In the genomic region with DNA sequence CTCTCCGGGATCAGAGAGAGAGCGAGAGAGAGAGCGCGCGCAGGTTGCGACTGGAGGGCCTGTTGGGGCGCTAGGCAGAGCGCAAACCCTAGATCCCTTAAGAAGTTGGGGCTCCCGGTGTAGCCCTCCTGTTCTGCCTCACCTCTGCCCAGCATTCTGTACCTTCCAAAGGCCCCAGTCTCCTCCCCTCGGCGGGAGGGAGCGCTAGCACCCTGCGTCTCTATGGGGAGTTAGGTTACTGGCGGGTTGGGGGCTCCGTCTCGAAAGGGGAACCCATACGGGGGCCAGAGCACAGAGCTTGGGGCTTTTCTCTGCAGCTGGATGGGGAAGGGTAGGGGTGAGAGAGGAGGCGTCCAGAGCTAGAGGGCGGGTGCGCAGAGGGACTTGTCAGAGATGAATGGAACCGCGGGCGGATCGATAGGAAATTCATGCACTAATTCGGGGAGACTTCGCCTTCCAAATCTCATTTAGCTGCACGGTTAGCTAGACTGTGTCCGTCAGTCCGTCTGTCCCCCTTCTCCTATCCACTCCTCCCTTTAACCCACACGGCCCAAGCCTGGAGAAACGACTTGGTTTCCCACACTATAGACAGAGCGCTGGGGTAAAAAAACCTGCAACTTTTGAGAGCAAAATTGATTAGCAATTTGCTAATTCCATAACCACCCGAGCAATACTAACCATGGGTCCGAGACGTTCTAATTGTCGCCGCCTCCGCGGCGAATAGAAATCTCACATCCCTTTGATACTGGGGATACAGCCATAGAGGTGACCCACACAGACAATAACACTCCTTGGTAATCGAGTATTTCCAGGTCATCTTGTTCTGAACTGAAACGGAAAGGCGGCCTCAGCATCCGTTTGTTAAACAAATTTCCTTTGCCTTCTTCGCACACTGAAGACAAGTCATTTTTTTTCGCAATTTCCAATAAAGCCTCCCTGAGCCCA, we compare ENCODE assay signal across 9 cellular contexts. TPM values are rescaled to one million over a fixed set of nuclear protein-coding genes. Genes with fewer than 3 reads are reported as not detected.
DNase-seq lines count a peak whose midpoint lies in the region; ATAC-seq, FAIRE-seq and TF ChIP-seq lines count a peak whose summit lies in the region.
"Had no signal": no experiment of that assay in that cellular context is flagged by ENCODE, and none has a peak within 500 bp of the region (broad histone marks: within the 10 kb centered on the region; RNA-seq: fewer than 3 reads in every experiment).

No MANE protein-coding gene starts in this region.

- no peaks in the 10 kb centered on the region for H3K36me3 Mint-ChIP-seq in activated CD8-positive, alpha-beta T cell treated with anti-CD3 and anti-CD28 coated beads for 36 hours (ENCODE audit: low read depth)
- H3K36me3 Mint-ChIP-seq in type B pancreatic cell = peaks cover 14% of the 10 kb centered on the region

- 29% methylated on average over 44 of the region's 46 CpGs for WGBS in HepG2 (ENCODE audit: low lambda C conversion rate)

- FAIRE-seq in HepG2 (lab: Jason Lieb, UNC) = no peak

- H3K79me2 ChIP-seq in HepG2 (ENCODE audit: insufficient read depth, low read length) = no peaks in the 10 kb centered on the region

- H3K4me1 ChIP-seq in HepG2 (ENCODE audit: insufficient read depth, low read length) = no peaks in the 10 kb centered on the region

- H3K27ac ChIP-seq in HepG2 (ENCODE audit: extremely low read length, insufficient read depth, low read length) = no peak overlapping the region
- H3K27ac ChIP-seq: neutrophil had no signal

- CTCF ChIA-PET in activated CD8-positive, alpha-beta T cell treated with anti-CD3 and anti-CD28 coated beads for 36 hours (lab: Charles Lee) = interaction anchor here (1.1 to 1.9 kb wide), 3 partner anchors 14 to 226 kb away, joined by 3 to 6 read pairs (median 3); partner anchors contain the start of gene HOXB5
- CTCF ChIA-PET in HepG2 (lab: Yijun Ruan, JAX; ENCODE audit: low intra/inter-chr PET ratio, low total read pairs) = no interaction called here

- DNase-seq in GM12864 (ENCODE audit: low read depth) (no peak), HFF-Myc (ENCODE audit: extremely low read depth, low read depth) (no peak), HepG2 (ENCODE audit: low spot score) (no peak), type B pancreatic cell (ENCODE audit: extremely low spot score, unreplicated experiment) (no peak), NOMO-1 treated with DMSO at 0.1 percent for 48 hours (lab: John Stamatoyannopoulos, UW; ENCODE audit: unreplicated experiment) (no peak), medulla oblongata (ENCODE audit: extremely low spot score) (no peak), HK-2 (ENCODE audit: unreplicated experiment) (no peak)
- DNase-seq in activated CD8-positive, alpha-beta T cell treated with anti-CD3 and anti-CD28 coated beads for 36 hours = peak; percentile 35

- in situ Hi-C loops in HepG2 (cut with HindIII; ENCODE audit: extremely low pct_ligation_motif_present, low pct_unique_long_range_greater_than_20kb) = no loop called here

- no peak for TF ChIP-seq POLR2A in HepG2 (IDR thresholded peaks at IDR 0.05; ENCODE audit: insufficient read depth in 1 of 2, low read depth in 2 of 2, low read length in 2 of 2)

- H2AFZ ChIP-seq in HepG2 (ENCODE audit: low read length) = no peak overlapping the region

- peaks cover 31 to 89% of the 10 kb centered on the region in 2 experiments for H3K27me3 ChIP-seq in HepG2 (ENCODE audit: control insufficient read depth in 1 of 2, insufficient read depth in 2 of 2, low read length in 2 of 2)

- POLR2A ChIA-PET in activated CD8-positive, alpha-beta T cell treated with anti-CD3 and anti-CD28 coated beads for 36 hours (lab: Charles Lee) = interaction anchor here (1.0 to 1.3 kb wide), 3 partner anchors 9 to 65 kb away, joined by 3 to 4 read pairs (median 3); no protein-coding TSS in a partner anchor
- POLR2A ChIA-PET in HepG2 (lab: Yijun Ruan, JAX) = no interaction called here

- TF ChIP-seq EP300 in HepG2 (IDR thresholded peaks at IDR 0.05; ENCODE audit: low read depth in 2 of 2, low read length in 2 of 2) = no peak
- no peak for TF ChIP-seq EP300 in HepG2 (CRISPR knock-in tag; IDR thresholded peaks at IDR 0.05; ENCODE audit: borderline replicate concordance)

- no peaks in the 10 kb centered on the region for H3K9me3 Mint-ChIP-seq in activated CD8-positive, alpha-beta T cell treated with anti-CD3 and anti-CD28 coated beads for 36 hours
- no peaks in the 10 kb centered on the region for H3K9me3 Mint-ChIP-seq in type B pancreatic cell

- H4K20me1 ChIP-seq in HepG2 (ENCODE audit: insufficient read depth, low read length) = no peaks in the 10 kb centered on the region; the same call in 1 of the 2 replicates

- H3K4me2 ChIP-seq in HepG2 (ENCODE audit: low read depth, low read length) = no peak overlapping the region

- ATAC-seq in activated CD8-positive, alpha-beta T cell treated with anti-CD3 and anti-CD28 coated beads for 36 hours = peak; percentile 63
- ATAC-seq in HepG2 = no peak

- intact Hi-C loops in activated CD8-positive, alpha-beta T cell treated with anti-CD3 and anti-CD28 coated beads for 36 hours (cut with micrococcal nuclease) = no loop called here
- intact Hi-C loops in HepG2 (cut with micrococcal nuclease; ENCODE audit: unreplicated experiment) = no loop called here

- peak; percentile 14 for TF ChIP-seq CTCF in GM12864 (IDR thresholded peaks at IDR 0.05; ENCODE audit: low read depth, low read length, missing control alignments)
- no peak for TF ChIP-seq CTCF in HFF-Myc (IDR thresholded peaks at IDR 0.05; ENCODE audit: low read depth, low read length, missing control alignments)
- no peak for TF ChIP-seq CTCF in activated CD8-positive, alpha-beta T cell treated with anti-CD3 and anti-CD28 coated beads for 36 hours (IDR thresholded peaks at IDR 0.05)
- TF ChIP-seq CTCF in HepG2 (CRISPR knock-in tag; IDR thresholded peaks at IDR 0.05) = no peak
- no peak for TF ChIP-seq CTCF in type B pancreatic cell (conservative IDR thresholded peaks at IDR 0.05)

- peaks cover 49% of the 10 kb centered on the region for H3K27me3 Mint-ChIP-seq in activated CD8-positive, alpha-beta T cell treated with anti-CD3 and anti-CD28 coated beads for 36 hours
- peaks cover 74% of the 10 kb centered on the region for H3K27me3 Mint-ChIP-seq in type B pancreatic cell

- no peak for TF ChIP-seq RAD21 in HepG2 (CRISPR knock-in tag; IDR thresholded peaks at IDR 0.05)

- no TSS peak for BruUV-seq in HepG2 (replicated peaks; lab: Mats Ljungman, UMichigan)

- peak overlapping the region; percentile 84 for H3K4me3 ChIP-seq in GM12864 (ENCODE audit: low read depth, low read length)
- H3K4me3 ChIP-seq in HFF-Myc (replicated peaks; ENCODE audit: low read depth, low read length) = peak overlapping the region; percentile 12; the same call in 1 of the 2 replicates
- H3K4me3 ChIP-seq in HepG2 (replicated peaks in 1 of 3; ENCODE audit: insufficient read depth in 1 of 3, low read depth in 2 of 3, low read length in 3 of 3) = no peak overlapping the region

- peak overlapping the region; percentile 69 for H3K27ac Mint-ChIP-seq in activated CD8-positive, alpha-beta T cell treated with anti-CD3 and anti-CD28 coated beads for 36 hours
- H3K27ac Mint-ChIP-seq in type B pancreatic cell = peak overlapping the region; percentile 97

- H3K36me3 ChIP-seq in HepG2 (replicated peaks in 1 of 2; ENCODE audit: control insufficient read depth in 1 of 2, insufficient read depth in 2 of 2, low read length in 2 of 2) = no peaks in the 10 kb centered on the region
- H3K36me3 ChIP-seq: neutrophil had no signal

- peak overlapping the region; percentile 85 for H3K4me3 Mint-ChIP-seq in activated CD8-positive, alpha-beta T cell treated with anti-CD3 and anti-CD28 coated beads for 36 hours
- H3K4me3 Mint-ChIP-seq in type B pancreatic cell = peak overlapping the region; percentile 91

- peaks cover 40% of the 10 kb centered on the region for H3K4me1 Mint-ChIP-seq in activated CD8-positive, alpha-beta T cell treated with anti-CD3 and anti-CD28 coated beads for 36 hours (ENCODE audit: low read depth)
- H3K4me1 Mint-ChIP-seq in type B pancreatic cell (ENCODE audit: unreplicated experiment) = peaks cover 37% of the 10 kb centered on the region

- H3K9me3 ChIP-seq in HepG2 (ENCODE audit: low read length) = no peaks in the 10 kb centered on the region
- H3K9me3 ChIP-seq: neutrophil had no signal

- no peak overlapping the region for H3K9ac ChIP-seq in HepG2 (ENCODE audit: insufficient read depth, low read depth, low read length)

RNA-seq across cellular contexts. Expression of gene HOXB4, which starts 0.7 kb away (rescaled TPM):
- total RNA-seq in activated CD8-positive, alpha-beta T cell treated with anti-CD3 and anti-CD28 coated beads for 36 hours = 1 to 10 TPM; 1.7 to 2.0 TPM
- total RNA-seq in HepG2 (2016; rRNA removed; fragmentation: Illumina TruSeq; extraction: Trizol) = not detected in 2 replicates
- not detected in 2 replicates for total RNA-seq in HepG2 (2016; cell fraction: cytosol; rRNA removed; fragmentation: Illumina TruSeq; extraction: Trizol; ENCODE audit: low read depth)
- not detected in 2 replicates for total RNA-seq in HepG2 (2016; cell fraction: insoluble cytoplasmic fraction; rRNA removed; fragmentation: Illumina TruSeq; extraction: Trizol)
- not detected in 2 replicates for total RNA-seq in HepG2 (2016; cell fraction: membrane; rRNA removed; fragmentation: Illumina TruSeq; extraction: Trizol)
- total RNA-seq in HepG2 (2016; cell fraction: nucleus; rRNA removed; fragmentation: Illumina TruSeq; extraction: Trizol) = not detected in 2 replicates
- polyA plus RNA-seq in HepG2 (2011; rRNA removed) = not detected in 2 replicates
- polyA plus RNA-seq in HepG2 (2011; cell fraction: cytosol; rRNA removed) = not detected in 2 replicates
- not detected in 2 replicates for polyA plus RNA-seq in HepG2 (2011; cell fraction: nucleus; rRNA removed)
- polyA plus RNA-seq in HepG2 (2012) = not detected in 2 replicates
- not detected in 2 replicates for polyA plus RNA-seq in HepG2 (2016; cell fraction: cytosol; fragmentation: Illumina TruSeq; extraction: Trizol; ENCODE audit: low read depth)
- polyA plus RNA-seq in HepG2 (2016; cell fraction: insoluble cytoplasmic fraction; fragmentation: Illumina TruSeq; extraction: Trizol; ENCODE audit: low read depth) = not detected in 2 replicates
- polyA plus RNA-seq in HepG2 (2016; cell fraction: membrane; fragmentation: Illumina TruSeq; extraction: Trizol; ENCODE audit: low read depth) = not detected in 2 replicates
- not detected in 2 replicates for polyA plus RNA-seq in HepG2 (2016; cell fraction: nucleus; fragmentation: Illumina TruSeq; extraction: Trizol; ENCODE audit: insufficient read depth, low read depth)
- polyA minus RNA-seq in HepG2 (2011; rRNA and poly(A)+ RNA removed; ENCODE audit: low replicate concordance) = 0.04 and 0.49 TPM in 2 replicates
- not detected in 2 replicates for polyA minus RNA-seq in HepG2 (2011; cell fraction: cytosol; rRNA and poly(A)+ RNA removed)
- not detected in 2 replicates for polyA minus RNA-seq in HepG2 (2011; cell fraction: nucleus; rRNA and poly(A)+ RNA removed)
- total RNA-seq in type B pancreatic cell (ENCODE audit: low replicate concordance) = 14.8 and 27.0 TPM in 2 replicates

RNA-seq across cellular contexts. Expression of gene HOXB3, which starts 11.2 kb away (rescaled TPM):
- total RNA-seq in activated CD8-positive, alpha-beta T cell treated with anti-CD3 and anti-CD28 coated beads for 36 hours = 1 to 10 TPM; 1.4 to 2.0 TPM
- total RNA-seq in HepG2 (2016; rRNA removed; fragmentation: Illumina TruSeq; extraction: Trizol) = not detected in 2 replicates
- total RNA-seq in HepG2 (2016; cell fraction: cytosol; rRNA removed; fragmentation: Illumina TruSeq; extraction: Trizol; ENCODE audit: low read depth) = not detected in 2 replicates
- not detected in 2 replicates for total RNA-seq in HepG2 (2016; cell fraction: insoluble cytoplasmic fraction; rRNA removed; fragmentation: Illumina TruSeq; extraction: Trizol)
- total RNA-seq in HepG2 (2016; cell fraction: membrane; rRNA removed; fragmentation: Illumina TruSeq; extraction: Trizol) = not detected in 2 replicates
- not detected in 2 replicates for total RNA-seq in HepG2 (2016; cell fraction: nucleus; rRNA removed; fragmentation: Illumina TruSeq; extraction: Trizol)
- not detected in 2 replicates for polyA plus RNA-seq in HepG2 (2011; rRNA removed)
- not detected in 2 replicates for polyA plus RNA-seq in HepG2 (2011; cell fraction: cytosol; rRNA removed)
- polyA plus RNA-seq in HepG2 (2011; cell fraction: nucleus; rRNA removed) = 0.28 TPM in 1 of 2 replicates, not detected in the other
- polyA plus RNA-seq in HepG2 (2012) = not detected in 2 replicates
- polyA plus RNA-seq in HepG2 (2016; cell fraction: cytosol; fragmentation: Illumina TruSeq; extraction: Trizol; ENCODE audit: low read depth) = not detected in 2 replicates
- polyA plus RNA-seq in HepG2 (2016; cell fraction: insoluble cytoplasmic fraction; fragmentation: Illumina TruSeq; extraction: Trizol; ENCODE audit: low read depth) = not detected in 2 replicates
- polyA plus RNA-seq in HepG2 (2016; cell fraction: membrane; fragmentation: Illumina TruSeq; extraction: Trizol; ENCODE audit: low read depth) = not detected in 2 replicates
- polyA plus RNA-seq in HepG2 (2016; cell fraction: nucleus; fragmentation: Illumina TruSeq; extraction: Trizol; ENCODE audit: insufficient read depth, low read depth) = not detected in 2 replicates
- 2.3 TPM in 1 of 2 replicates, not detected in the other for polyA minus RNA-seq in HepG2 (2011; rRNA and poly(A)+ RNA removed; ENCODE audit: low replicate concordance)
- not detected in 2 replicates for polyA minus RNA-seq in HepG2 (2011; cell fraction: cytosol; rRNA and poly(A)+ RNA removed)
- polyA minus RNA-seq in HepG2 (2011; cell fraction: nucleus; rRNA and poly(A)+ RNA removed) = not detected in 2 replicates
- total RNA-seq in type B pancreatic cell (ENCODE audit: low replicate concordance) = 46.9 and 93.7 TPM in 2 replicates

RNA-seq across cellular contexts. Expression of gene HOXB5, which starts 14.7 kb away (rescaled TPM):
- not detected for total RNA-seq in activated CD8-positive, alpha-beta T cell treated with anti-CD3 and anti-CD28 coated beads for 36 hours
- total RNA-seq in HepG2 (2016; rRNA removed; fragmentation: Illumina TruSeq; extraction: Trizol) = not detected in 2 replicates
- total RNA-seq in HepG2 (2016; cell fraction: cytosol; rRNA removed; fragmentation: Illumina TruSeq; extraction: Trizol; ENCODE audit: low read depth) = not detected in 2 replicates
- total RNA-seq in HepG2 (2016; cell fraction: insoluble cytoplasmic fraction; rRNA removed; fragmentation: Illumina TruSeq; extraction: Trizol) = not detected in 2 replicates
- total RNA-seq in HepG2 (2016; cell fraction: membrane; rRNA removed; fragmentation: Illumina TruSeq; extraction: Trizol) = not detected in 2 replicates
- not detected in 2 replicates for total RNA-seq in HepG2 (2016; cell fraction: nucleus; rRNA removed; fragmentation: Illumina TruSeq; extraction: Trizol)
- polyA plus RNA-seq in HepG2 (2011; rRNA removed) = not detected in 2 replicates
- not detected in 2 replicates for polyA plus RNA-seq in HepG2 (2011; cell fraction: cytosol; rRNA removed)
- polyA plus RNA-seq in HepG2 (2011; cell fraction: nucleus; rRNA removed) = not detected in 2 replicates
- not detected in 2 replicates for polyA plus RNA-seq in HepG2 (2012)
- polyA plus RNA-seq in HepG2 (2016; cell fraction: cytosol; fragmentation: Illumina TruSeq; extraction: Trizol; ENCODE audit: low read depth) = not detected in 2 replicates
- not detected in 2 replicates for polyA plus RNA-seq in HepG2 (2016; cell fraction: insoluble cytoplasmic fraction; fragmentation: Illumina TruSeq; extraction: Trizol; ENCODE audit: low read depth)
- not detected in 2 replicates for polyA plus RNA-seq in HepG2 (2016; cell fraction: membrane; fragmentation: Illumina TruSeq; extraction: Trizol; ENCODE audit: low read depth)
- polyA plus RNA-seq in HepG2 (2016; cell fraction: nucleus; fragmentation: Illumina TruSeq; extraction: Trizol; ENCODE audit: insufficient read depth, low read depth) = not detected in 2 replicates
- 0.49 TPM in 1 of 2 replicates, not detected in the other for polyA minus RNA-seq in HepG2 (2011; rRNA and poly(A)+ RNA removed; ENCODE audit: low replicate concordance)
- polyA minus RNA-seq in HepG2 (2011; cell fraction: cytosol; rRNA and poly(A)+ RNA removed) = not detected in 2 replicates
- not detected in 2 replicates for polyA minus RNA-seq in HepG2 (2011; cell fraction: nucleus; rRNA and poly(A)+ RNA removed)
- 10.1 and 20.8 TPM in 2 replicates for total RNA-seq in type B pancreatic cell (ENCODE audit: low replicate concordance)

RNA-seq across cellular contexts. Expression of gene HOXB6, which starts 25.9 kb away (rescaled TPM):
- not detected for total RNA-seq in activated CD8-positive, alpha-beta T cell treated with anti-CD3 and anti-CD28 coated beads for 36 hours
- total RNA-seq in HepG2 (2016; rRNA removed; fragmentation: Illumina TruSeq; extraction: Trizol) (not detected in 2 replicates), type B pancreatic cell (ENCODE audit: low replicate concordance) (17.6 and 20.3 TPM in 2 replicates)
- not detected in 2 replicates for total RNA-seq in HepG2 (2016; cell fraction: cytosol; rRNA removed; fragmentation: Illumina TruSeq; extraction: Trizol; ENCODE audit: low read depth)
- total RNA-seq in HepG2 (2016; cell fraction: insoluble cytoplasmic fraction; rRNA removed; fragmentation: Illumina TruSeq; extraction: Trizol) = not detected in 2 replicates
- total RNA-seq in HepG2 (2016; cell fraction: membrane; rRNA removed; fragmentation: Illumina TruSeq; extraction: Trizol) = not detected in 2 replicates
- not detected in 2 replicates for total RNA-seq in HepG2 (2016; cell fraction: nucleus; rRNA removed; fragmentation: Illumina TruSeq; extraction: Trizol)
- not detected in 2 replicates for polyA plus RNA-seq in HepG2 (2011; rRNA removed)
- not detected in 2 replicates for polyA plus RNA-seq in HepG2 (2011; cell fraction: cytosol; rRNA removed)
- polyA plus RNA-seq in HepG2 (2011; cell fraction: nucleus; rRNA removed) = not detected in 2 replicates
- not detected in 2 replicates for polyA plus RNA-seq in HepG2 (2012)
- polyA plus RNA-seq in HepG2 (2016; cell fraction: cytosol; fragmentation: Illumina TruSeq; extraction: Trizol; ENCODE audit: low read depth) = not detected in 2 replicates
- not detected in 2 replicates for polyA plus RNA-seq in HepG2 (2016; cell fraction: insoluble cytoplasmic fraction; fragmentation: Illumina TruSeq; extraction: Trizol; ENCODE audit: low read depth)
- not detected in 2 replicates for polyA plus RNA-seq in HepG2 (2016; cell fraction: membrane; fragmentation: Illumina TruSeq; extraction: Trizol; ENCODE audit: low read depth)
- polyA plus RNA-seq in HepG2 (2016; cell fraction: nucleus; fragmentation: Illumina TruSeq; extraction: Trizol; ENCODE audit: insufficient read depth, low read depth) = not detected in 2 replicates
- 3.5 TPM in 1 of 2 replicates, not detected in the other for polyA minus RNA-seq in HepG2 (2011; rRNA and poly(A)+ RNA removed; ENCODE audit: low replicate concordance)
- not detected in 2 replicates for polyA minus RNA-seq in HepG2 (2011; cell fraction: cytosol; rRNA and poly(A)+ RNA removed)
- not detected in 2 replicates for polyA minus RNA-seq in HepG2 (2011; cell fraction: nucleus; rRNA and poly(A)+ RNA removed)

RNA-seq across cellular contexts. Expression of gene HOXB7, which starts 31.9 kb away (rescaled TPM):
- 1 to 10 TPM in 1 of 2 experiments, under 1 TPM in 1; 0.50 to 1.0 TPM for total RNA-seq in activated CD8-positive, alpha-beta T cell treated with anti-CD3 and anti-CD28 coated beads for 36 hours
- total RNA-seq in HepG2 (2016; rRNA removed; fragmentation: Illumina TruSeq; extraction: Trizol) (not detected in 2 replicates), type B pancreatic cell (ENCODE audit: low replicate concordance) (9.8 and 11.7 TPM in 2 replicates)
- total RNA-seq in HepG2 (2016; cell fraction: cytosol; rRNA removed; fragmentation: Illumina TruSeq; extraction: Trizol; ENCODE audit: low read depth) = not detected in 2 replicates
- total RNA-seq in HepG2 (2016; cell fraction: insoluble cytoplasmic fraction; rRNA removed; fragmentation: Illumina TruSeq; extraction: Trizol) = not detected in 2 replicates
- not detected in 2 replicates for total RNA-seq in HepG2 (2016; cell fraction: membrane; rRNA removed; fragmentation: Illumina TruSeq; extraction: Trizol)
- total RNA-seq in HepG2 (2016; cell fraction: nucleus; rRNA removed; fragmentation: Illumina TruSeq; extraction: Trizol) = not detected in 2 replicates
- polyA plus RNA-seq in HepG2 (2011; rRNA removed) = 0.04 and 0.08 TPM in 2 replicates
- not detected in 2 replicates for polyA plus RNA-seq in HepG2 (2011; cell fraction: cytosol; rRNA removed)
- polyA plus RNA-seq in HepG2 (2011; cell fraction: nucleus; rRNA removed) = not detected in 2 replicates
- polyA plus RNA-seq in HepG2 (2012) = not detected in 2 replicates
- polyA plus RNA-seq in HepG2 (2016; cell fraction: cytosol; fragmentation: Illumina TruSeq; extraction: Trizol; ENCODE audit: low read depth) = not detected in 2 replicates
- polyA plus RNA-seq in HepG2 (2016; cell fraction: insoluble cytoplasmic fraction; fragmentation: Illumina TruSeq; extraction: Trizol; ENCODE audit: low read depth) = not detected in 2 replicates
- polyA plus RNA-seq in HepG2 (2016; cell fraction: membrane; fragmentation: Illumina TruSeq; extraction: Trizol; ENCODE audit: low read depth) = not detected in 2 replicates
- polyA plus RNA-seq in HepG2 (2016; cell fraction: nucleus; fragmentation: Illumina TruSeq; extraction: Trizol; ENCODE audit: insufficient read depth, low read depth) = not detected in 2 replicates
- 8.9 TPM in 1 of 2 replicates, not detected in the other for polyA minus RNA-seq in HepG2 (2011; rRNA and poly(A)+ RNA removed; ENCODE audit: low replicate concordance)
- not detected in 2 replicates for polyA minus RNA-seq in HepG2 (2011; cell fraction: cytosol; rRNA and poly(A)+ RNA removed)
- not detected in 2 replicates for polyA minus RNA-seq in HepG2 (2011; cell fraction: nucleus; rRNA and poly(A)+ RNA removed)

Comparison
In these comparisons a context has a peak if more than half of its experiments do, and no peak if none do; other contexts are left out.
1. H3K4me3 ChIP-seq: peak in GM12864 (single experiment) and HFF-Myc (single experiment); none in HepG2 (0 of 3).
2. RNA of gene HOXB3, which starts 11.2 kb away (total RNA-seq): 46.9 to 93.7 TPM in type B pancreatic cell; 1.4 to 2.0 TPM in activated CD8-positive, alpha-beta T cell treated with anti-CD3 and anti-CD28 coated beads for 36 hours and not detected in HepG2; every median in the first group is over 10 times any median in the second.
3. RNA of gene HOXB5, which starts 14.7 kb away (total RNA-seq): 10.1 to 20.8 TPM in type B pancreatic cell; not detected in activated CD8-positive, alpha-beta T cell treated with anti-CD3 and anti-CD28 coated beads for 36 hours and not detected in HepG2; every median in the first group is over 10 times any median in the second.